ENCODE assay signal across 13 cellular contexts in the genomic region with DNA sequence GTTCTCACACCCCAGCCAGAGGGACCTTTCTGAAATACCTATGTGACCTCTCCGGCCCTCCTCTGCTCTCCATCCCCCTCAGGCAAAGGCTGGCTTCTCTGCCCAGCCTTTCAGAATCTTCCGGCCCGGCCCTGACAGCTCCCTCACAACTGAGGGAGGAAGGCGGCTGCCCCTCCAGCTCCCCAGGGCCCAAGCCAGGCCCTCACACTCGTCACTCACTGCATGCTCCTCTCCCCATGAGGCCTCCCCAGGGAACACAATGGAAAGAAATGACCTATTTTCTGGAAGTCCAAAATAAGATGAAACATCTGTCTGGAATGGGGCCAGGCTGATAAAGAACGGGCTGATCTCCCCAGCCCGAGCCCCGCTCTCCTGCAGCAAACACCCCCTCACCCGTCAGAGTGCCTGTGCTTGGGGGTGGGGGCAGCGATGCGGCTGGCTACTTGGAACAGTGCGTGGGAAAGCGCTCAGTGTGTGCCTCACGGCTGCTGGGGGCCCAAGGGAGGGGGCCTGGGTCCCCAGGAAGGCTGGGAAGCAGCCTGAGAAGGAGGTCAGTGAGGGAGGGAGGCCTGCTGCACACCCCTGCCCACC. TPM values are rescaled to one million over a fixed set of nuclear protein-coding genes. Genes with fewer than 3 reads are reported as not detected.
DNase-seq lines count a peak whose midpoint lies in the region; ATAC-seq and TF ChIP-seq lines count a peak whose summit lies in the region.
"Had no signal": no experiment of that assay in that cellular context is flagged by ENCODE, and none has a peak within 500 bp of the region (broad histone marks: within the 10 kb centered on the region; RNA-seq: fewer than 3 reads in every experiment).

No MANE protein-coding gene starts in this region.

- TF ChIP-seq CTCF in gastroesophageal sphincter (IDR thresholded peaks at IDR 0.05) (no peak), osteocyte (IDR thresholded peaks at IDR 0.05) (no peak), mucosa of descending colon (IDR thresholded peaks at IDR 0.05) (no peak)

- DNase-seq in osteocyte (ENCODE audit: extremely low spot score, unreplicated experiment) (no peak), mucosa of descending colon (no peak)
- DNase-seq in activated naive CD4-positive, alpha-beta T cell treated with anti-CD3 and anti-CD28 coated beads, Interleukin-2, amount 10 ng/mL, durations not matched to agents 7 days and 5 days, result no peak
- DNase-seq: left colon, NCI-H1048, T-helper 17 cell had no signal

- no peak; the same call in 1 of the 3 replicates for ATAC-seq in SK-N-SH treated with all-trans-retinoic acid at 6 μM for 48 hours
- peak; percentile 5 for ATAC-seq in gastroesophageal sphincter
- no peak for ATAC-seq in mucosa of descending colon
- no peak for ATAC-seq in GM19023 (IDR thresholded peaks at IDR 0.05; ENCODE audit: unreplicated experiment)
- ATAC-seq in GM19397 (IDR thresholded peaks at IDR 0.05; ENCODE audit: unreplicated experiment), result no peak
- ATAC-seq: left colon, T-helper 17 cell had no signal

- H3K4me1 Mint-ChIP-seq in osteocyte (ENCODE audit: unreplicated experiment), result peaks cover 95% of the 10 kb centered on the region
- peaks cover 15% of the 10 kb centered on the region for H3K4me1 Mint-ChIP-seq in activated naive CD4-positive, alpha-beta T cell treated with anti-CD3 and anti-CD28 coated beads, Interleukin-2, amount 10 ng/mL, durations not matched to agents 7 days and 5 days

- 20 to 40% methylated on average over 5 to 7 of the region's 14 CpGs for WGBS in gastroesophageal sphincter (ENCODE audit: low coverage in 1 of 2), 2 donors

- peaks cover 44% of the 10 kb centered on the region for H3K79me2 ChIP-seq in ACC112 (ENCODE audit: control insufficient read depth, insufficient read depth, low read length, unreplicated experiment)

- no peak for TF ChIP-seq EP300 in gastroesophageal sphincter (IDR thresholded peaks at IDR 0.05)

- CTCF ChIA-PET in activated naive CD4-positive, alpha-beta T cell treated with anti-CD3 and anti-CD28 coated beads, Interleukin-2, amount 10 ng/mL, durations not matched to agents 7 days and 5 days (lab: Charles Lee), result no interaction called here

- no peak overlapping the region for H2AFZ ChIP-seq in ACC112 (ENCODE audit: low read length, unreplicated experiment)

- no peak for TF ChIP-seq POLR2A in gastroesophageal sphincter (IDR thresholded peaks at IDR 0.05)

- H3K27ac Mint-ChIP-seq in osteocyte (ENCODE audit: unreplicated experiment), result peak overlapping the region; percentile 90
- no peak overlapping the region for H3K27ac Mint-ChIP-seq in activated naive CD4-positive, alpha-beta T cell treated with anti-CD3 and anti-CD28 coated beads, Interleukin-2, amount 10 ng/mL, durations not matched to agents 7 days and 5 days
- H3K27ac Mint-ChIP-seq: activated naive CD8-positive, alpha-beta T cell; T-helper 17 cell had no signal

- H3K27me3 ChIP-seq in ACC112 (ENCODE audit: insufficient read depth, low read length), result no peaks in the 10 kb centered on the region
- H3K27me3 ChIP-seq in gastroesophageal sphincter, result no peaks in the 10 kb centered on the region

- H3K9me3 Mint-ChIP-seq in osteocyte (ENCODE audit: unreplicated experiment), result no peaks in the 10 kb centered on the region
- H3K9me3 Mint-ChIP-seq in activated naive CD4-positive, alpha-beta T cell treated with anti-CD3 and anti-CD28 coated beads, Interleukin-2, amount 10 ng/mL, durations not matched to agents 7 days and 5 days, result no peaks in the 10 kb centered on the region

- peak overlapping the region; percentile 68 for H3K4me3 Mint-ChIP-seq in osteocyte (ENCODE audit: unreplicated experiment)
- no peak overlapping the region for H3K4me3 Mint-ChIP-seq in activated naive CD4-positive, alpha-beta T cell treated with anti-CD3 and anti-CD28 coated beads, Interleukin-2, amount 10 ng/mL, durations not matched to agents 7 days and 5 days
- H3K4me3 Mint-ChIP-seq: activated naive CD8-positive, alpha-beta T cell; T-helper 17 cell had no signal

- no peaks in the 10 kb centered on the region for H3K36me3 ChIP-seq in ACC112 (ENCODE audit: insufficient read depth, low read length)
- H3K36me3 ChIP-seq in gastroesophageal sphincter, result no peaks in the 10 kb centered on the region
- H3K36me3 ChIP-seq in mucosa of descending colon (ENCODE audit: low read depth), result no peaks in the 10 kb centered on the region

- intact Hi-C loops in mucosa of descending colon (cut with DNase I, micrococcal nuclease), result no loop called here

- no peaks in the 10 kb centered on the region for H3K27me3 Mint-ChIP-seq in osteocyte (ENCODE audit: unreplicated experiment)
- peaks cover 8% of the 10 kb centered on the region for H3K27me3 Mint-ChIP-seq in activated naive CD4-positive, alpha-beta T cell treated with anti-CD3 and anti-CD28 coated beads, Interleukin-2, amount 10 ng/mL, durations not matched to agents 7 days and 5 days
- H3K27me3 Mint-ChIP-seq: activated naive CD8-positive, alpha-beta T cell had no signal

- H3K36me3 Mint-ChIP-seq in osteocyte (ENCODE audit: unreplicated experiment), result peaks cover 29% of the 10 kb centered on the region
- H3K36me3 Mint-ChIP-seq in activated naive CD4-positive, alpha-beta T cell treated with anti-CD3 and anti-CD28 coated beads, Interleukin-2, amount 10 ng/mL, durations not matched to agents 7 days and 5 days, result no peaks in the 10 kb centered on the region
- H3K36me3 Mint-ChIP-seq: activated naive CD8-positive, alpha-beta T cell had no signal

- peak overlapping the region; percentile 98 for H3K27ac ChIP-seq in ACC112 (ENCODE audit: low read depth, low read length)
- H3K27ac ChIP-seq in gastroesophageal sphincter, result peak overlapping the region; percentile 79 to 90 (median 86)
- H3K27ac ChIP-seq: C4-2B had no signal

- H3K4me1 ChIP-seq in ACC112 (ENCODE audit: control insufficient read depth, insufficient read depth, low read length, unreplicated experiment), result peaks cover 81% of the 10 kb centered on the region
- H3K4me1 ChIP-seq in gastroesophageal sphincter, result peaks cover 24 to 100% (median 72%) of the 10 kb centered on the region in 3 donors
- H3K4me1 ChIP-seq in mucosa of descending colon (ENCODE audit: low read depth), result peaks cover 3% of the 10 kb centered on the region

- H3K4me3 ChIP-seq in ACC112 (ENCODE audit: low read depth, low read length) (peak overlapping the region; percentile 22), gastroesophageal sphincter (peak overlapping the region in 1 of 2 donors; percentile 35), mucosa of descending colon (no peak overlapping the region)

- no peaks in the 10 kb centered on the region for H3K9me3 ChIP-seq in gastroesophageal sphincter
- H3K9me3 ChIP-seq in mucosa of descending colon, result no peaks in the 10 kb centered on the region

TF ChIP-seq in SK-N-SH treated with all-trans-retinoic acid at 6 μM for 48 hours, 23 proteins besides CTCF, POLR2A, EP300 and RAD21:
- TF ChIP-seq ZFP30 (CRISPR knock-in tag; IDR thresholded peaks at IDR 0.05) (no peak), OSR1 (CRISPR knock-in tag; IDR thresholded peaks at IDR 0.05) (no peak)
- TF ChIP-seq, protein P1, sequence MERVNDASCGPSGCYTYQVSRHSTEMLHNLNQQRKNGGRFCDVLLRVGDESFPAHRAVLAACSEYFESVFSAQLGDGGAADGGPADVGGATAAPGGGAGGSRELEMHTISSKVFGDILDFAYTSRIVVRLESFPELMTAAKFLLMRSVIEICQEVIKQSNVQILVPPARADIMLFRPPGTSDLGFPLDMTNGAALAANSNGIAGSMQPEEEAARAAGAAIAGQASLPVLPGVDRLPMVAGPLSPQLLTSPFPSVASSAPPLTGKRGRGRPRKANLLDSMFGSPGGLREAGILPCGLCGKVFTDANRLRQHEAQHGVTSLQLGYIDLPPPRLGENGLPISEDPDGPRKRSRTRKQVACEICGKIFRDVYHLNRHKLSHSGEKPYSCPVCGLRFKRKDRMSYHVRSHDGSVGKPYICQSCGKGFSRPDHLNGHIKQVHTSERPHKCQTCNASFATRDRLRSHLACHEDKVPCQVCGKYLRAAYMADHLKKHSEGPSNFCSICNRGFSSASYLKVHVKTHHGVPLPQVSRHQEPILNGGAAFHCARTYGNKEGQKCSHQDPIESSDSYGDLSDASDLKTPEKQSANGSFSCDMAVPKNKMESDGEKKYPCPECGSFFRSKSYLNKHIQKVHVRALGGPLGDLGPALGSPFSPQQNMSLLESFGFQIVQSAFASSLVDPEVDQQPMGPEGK (CRISPR knock-in tag; IDR thresholded peaks at IDR 0.05; ENCODE audit: borderline replicate concordance), result 0 out of 2 replicates have a peak, but pooled peaks have one; percentile 32

RNA-seq across cellular contexts. Expression of a gene that starts 11.3 kb away (rescaled TPM):
- 100 to 1,000 TPM in 3 of 4 donors, 10 to 100 TPM in 1; 87.5 to 161 (median 113) TPM for total RNA-seq in gastroesophageal sphincter
- total RNA-seq in osteocyte, result 1,093 and 1,131 TPM in 2 replicates
- 10 to 100 TPM; 13.9 to 61.5 (median 27.1) TPM for total RNA-seq in mucosa of descending colon

RNA-seq across cellular contexts. Expression of a gene that starts 22.3 kb away (rescaled TPM):
- total RNA-seq in gastroesophageal sphincter (not detected), osteocyte (0.71 and 1.0 TPM in 2 replicates), mucosa of descending colon (100 to 1,000 TPM; 140 to 306 (median 302) TPM)
- total RNA-seq: T-helper 17 cell had no signal

RNA-seq across cellular contexts. Expression of a gene that starts 45.6 kb away (rescaled TPM):
- total RNA-seq in gastroesophageal sphincter, result not detected
- not detected in 2 replicates for total RNA-seq in osteocyte
- 10 to 100 TPM; 15.2 to 26.4 (median 18.9) TPM for total RNA-seq in mucosa of descending colon
- total RNA-seq: T-helper 17 cell had no signal

RNA-seq across cellular contexts. Expression of a gene that starts 58.0 kb away (rescaled TPM):
- total RNA-seq in gastroesophageal sphincter (10 to 100 TPM; 12.3 to 58.0 (median 35.2) TPM), osteocyte (1.1 and 1.2 TPM in 2 replicates), mucosa of descending colon (10 to 100 TPM in 2 of 3 donors, 1 to 10 TPM in 1; 9.0 to 39.0 (median 20.4) TPM)

Comparison
In these comparisons a context has a peak if more than half of its experiments do, and no peak if none do; other contexts are left out.
1. RNA of a gene that starts 22.3 kb away (total RNA-seq): 140 to 306 TPM in mucosa of descending colon; 0.71 to 1.0 TPM in osteocyte and not detected in gastroesophageal sphincter; every median in the first group is over 10 times any median in the second.
2. RNA of a gene that starts 45.6 kb away (total RNA-seq): 15.2 to 26.4 TPM in mucosa of descending colon; not detected in osteocyte and not detected in gastroesophageal sphincter; every median in the first group is over 10 times any median in the second.